Comparison of ENCODE assay signal across 8 cellular contexts in genomic region chr2:230712443-230713330, GRCh38. TPM values are rescaled to one million over a fixed set of nuclear protein-coding genes. Genes with fewer than 3 reads are reported as not detected.
DNase-seq lines count a peak whose midpoint lies in the region; ATAC-seq and TF ChIP-seq lines count a peak whose summit lies in the region.

TSS of gene CAB39 (plus strand) at chr2:230712842. CDS start at chr2:230760002, 47,160 bp downstream.

- CTCF ChIA-PET in OCI-LY7 (lab: Charles Lee; ENCODE audit: unreplicated experiment), result no interaction called here

- H2AFZ ChIP-seq in OCI-LY7 (ENCODE audit: low read length), result peak within 1 kb of the TSS; percentile 97

- intact Hi-C loops in OCI-LY7 (cut with micrococcal nuclease; ENCODE audit: unreplicated experiment), result loop anchor here (2.0 to 5.0 kb wide), 4 partner anchors 44 to 510 kb away; no protein-coding TSS in a partner anchor

- peak within 1 kb of the TSS; percentile 95 for H3K4me2 ChIP-seq in OCI-LY7 (ENCODE audit: low read length)

- peak; percentile 97 for DNase-seq in DMS 273 (lab: John Stamatoyannopoulos, UW; ENCODE audit: unreplicated experiment)
- DNase-seq in HuH-7 (ENCODE audit: low spot score), result peak; percentile 80
- DNase-seq in OCI-LY7 (ENCODE audit: low spot score), result peak; percentile 94
- peak; percentile 86 for DNase-seq in activated T-cell treated with anti-CD3 and anti-CD28 coated beads for 24 hours (ENCODE audit: low read depth)
- no peak for DNase-seq in epithelial cell of prostate (ENCODE audit: low read depth, low spot score)
- peak; percentile 88 for DNase-seq in mucosa of gallbladder (ENCODE audit: low spot score)
- DNase-seq in stimulated activated CD8-positive, alpha-beta memory T cell treated with anti-CD3 and anti-CD28 coated beads, Interleukin-4, amount 100 ng/mL, for 4 hours (ENCODE audit: low read depth in 2 of 2, low spot score in 1 of 2), result peak; percentile 66 to 71

- H3K9me2 ChIP-seq in OCI-LY7 (ENCODE audit: insufficient read depth, low read length), result no peaks in the 10 kb centered on the region

- ATAC-seq in GM21515 (IDR thresholded peaks at IDR 0.05; ENCODE audit: unreplicated experiment), result peak; percentile 80

- H3K36me3 ChIP-seq in OCI-LY7 (ENCODE audit: insufficient read depth, low read length), result peaks cover 10% of the 10 kb centered on the region

- POLR2A ChIA-PET in OCI-LY7 (lab: Charles Lee), result interaction anchor here (0.7 to 1.0 kb wide), 2 partner anchors 10 to 122 kb away, joined by 3 to 4 read pairs; no protein-coding TSS in a partner anchor

- no peaks in the 10 kb centered on the region for H3K9me3 ChIP-seq in OCI-LY7 (ENCODE audit: low read length)

- TF ChIP-seq CTCF in OCI-LY7 (conservative IDR thresholded peaks at IDR 0.05; ENCODE audit: low read length), result peak; percentile 80

- H3K79me2 ChIP-seq in OCI-LY7 (ENCODE audit: insufficient read depth, low read depth, low read length), result peaks cover 46% of the 10 kb centered on the region

- H4K20me1 ChIP-seq in OCI-LY7 (ENCODE audit: insufficient read depth, low read length), result peaks cover 20% of the 10 kb centered on the region; the same call in 1 of the 2 replicates

- H3K27ac ChIP-seq in OCI-LY7 (ENCODE audit: low read depth, low read length, poor library complexity, severe bottlenecking) (peak within 1 kb of the TSS; percentile 60), epithelial cell of prostate (peak within 1 kb of the TSS; percentile 94)

- no TSS peak for BruUV-seq in OCI-LY7 (replicated peaks; lab: Mats Ljungman, UMichigan)

- peaks cover 43% of the 10 kb centered on the region for H3K4me1 ChIP-seq in OCI-LY7 (ENCODE audit: insufficient read depth, low read length, poor library complexity, severe bottlenecking)

- peak within 1 kb of the TSS; percentile 89 for H3K4me3 ChIP-seq in OCI-LY7 (ENCODE audit: low read depth, low read length, poor library complexity, severe bottlenecking)

RNA-seq across cellular contexts. Expression of gene CAB39, which starts in this region (rescaled TPM):
- 31.5 and 39.3 TPM in 2 replicates for total RNA-seq in OCI-LY7 (2014; rRNA removed; shearing (Covaris generic))
- 53.4 and 53.8 TPM in 2 replicates for total RNA-seq in OCI-LY7 (2022)
- total RNA-seq in mucosa of gallbladder, result 73.8 TPM
